1 cellular context compared by ENCODE assay signal in the genomic region with DNA sequence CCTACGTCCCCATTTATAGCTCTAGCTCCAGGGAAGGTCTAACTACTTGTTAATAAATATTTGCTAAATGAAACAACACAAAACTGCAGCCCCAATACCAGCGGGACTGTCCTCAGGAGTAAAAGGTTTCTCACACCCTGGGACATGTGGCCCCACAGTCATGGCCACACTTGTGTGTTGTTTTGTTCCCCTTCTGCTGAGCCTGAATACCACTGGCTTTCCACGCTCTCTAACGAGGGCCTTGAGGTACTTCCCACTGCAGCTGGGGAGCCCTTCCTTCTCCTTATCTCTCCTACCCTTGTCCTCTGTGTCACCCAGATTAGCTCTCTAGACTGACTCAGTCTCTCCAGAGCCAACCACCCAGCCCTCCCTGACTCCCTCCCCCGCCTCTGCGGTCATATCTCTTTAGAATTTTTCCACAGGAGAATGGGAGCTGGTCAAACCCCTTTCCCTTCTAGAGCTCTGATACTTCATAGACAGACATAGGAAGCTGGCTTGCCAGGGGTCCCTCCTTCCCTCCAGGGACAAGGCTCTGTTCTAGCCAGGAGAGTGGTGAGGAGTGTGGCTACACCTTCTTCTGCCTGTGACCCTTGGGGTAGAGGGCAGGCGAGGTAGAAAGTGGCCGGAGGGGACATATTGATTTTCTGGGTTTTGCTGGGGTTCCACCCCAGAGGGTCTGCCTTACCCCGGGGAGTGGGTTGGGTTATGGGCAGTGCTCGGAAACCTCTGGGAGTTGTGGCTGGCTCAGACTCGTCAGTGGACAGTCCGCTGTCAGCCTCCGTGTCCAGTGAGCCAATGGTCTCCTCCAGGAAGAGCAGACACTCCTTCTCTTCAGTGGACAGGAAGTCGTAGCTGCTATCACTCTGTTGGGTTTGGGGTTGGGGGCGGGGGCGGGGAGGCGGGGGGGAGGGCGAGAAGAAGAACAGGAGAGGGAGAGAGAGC.
TF ChIP-seq lines count a peak whose summit lies in the region.

No MANE protein-coding gene starts in this region.

TF ChIP-seq in K562, 482 proteins besides CTCF, POLR2A, EP300 and RAD21 (continued from another document and continues in another):
- TF ChIP-seq ZBTB40 (IDR thresholded peaks at IDR 0.05) (no peak; the same call in 1 of the 2 replicates), ZBTB40 (CRISPR knock-in tag; IDR thresholded peaks at IDR 0.05) (no peak), CHD1 (IDR thresholded peaks at IDR 0.05; ENCODE audit: low read length) (peak; percentile 99), MEIS2 (IDR thresholded peaks at IDR 0.05; ENCODE audit: partially characterized antibody) (peak; percentile 69), CREB1 (IDR thresholded peaks at IDR 0.05) (peak; percentile 76), CREB1 (CRISPR knock-in tag; IDR thresholded peaks at IDR 0.05) (peak; percentile 37; the same call in 1 of the 2 replicates), NFRKB (IDR thresholded peaks at IDR 0.05; ENCODE audit: low read depth) (peak; percentile 96), SFPQ (IDR thresholded peaks at IDR 0.05; ENCODE audit: low read depth, low read length) (no peak), ZNF668 (CRISPR knock-in tag; IDR thresholded peaks at IDR 0.05) (peak; percentile 98), SP1 (CRISPR knock-in tag; IDR thresholded peaks at IDR 0.05) (peak; percentile 89), NKRF (IDR thresholded peaks at IDR 0.05; ENCODE audit: borderline replicate concordance) (peak; percentile 13; the same call in 1 of the 2 replicates), FIP1L1 (IDR thresholded peaks at IDR 0.05; ENCODE audit: low read depth, low read length, poor library complexity, severe bottlenecking) (no peak), PURB (CRISPR knock-in tag; IDR thresholded peaks at IDR 0.05; ENCODE audit: low read depth) (no peak), ZC3H4 (CRISPR knock-in tag; IDR thresholded peaks at IDR 0.05; ENCODE audit: borderline replicate concordance) (no peak; the same call in 1 of the 2 replicates), MLLT1 (IDR thresholded peaks at IDR 0.05) (peak; percentile 84 to 99), NFE2L1 (tag; IDR thresholded peaks at IDR 0.05; ENCODE audit: borderline replicate concordance, low read depth) (peak; percentile 62), ZNF140 (CRISPR knock-in tag; IDR thresholded peaks at IDR 0.05) (peak; percentile 91), ZNF75A (CRISPR knock-in tag; IDR thresholded peaks at IDR 0.05) (peak; percentile 81), GABPA (tag; conservative IDR thresholded peaks at IDR 0.05; ENCODE audit: low read depth) (peak; percentile 88), MIER1 (IDR thresholded peaks at IDR 0.05; ENCODE audit: low read depth) (peak; percentile 48), RFX5 (IDR thresholded peaks at IDR 0.05; ENCODE audit: low read depth, low read length) (no peak), MITF (IDR thresholded peaks at IDR 0.05) (peak; percentile 77), DACH1 (IDR thresholded peaks at IDR 0.05; ENCODE audit: partially characterized antibody) (peak; percentile 84), ZNF644 (tag; IDR thresholded peaks at IDR 0.05; ENCODE audit: low read depth) (peak; percentile 100), ZFP91 (CRISPR knock-in tag; IDR thresholded peaks at IDR 0.05) (0 out of 2 replicates have a peak, but pooled peaks have one; percentile 49), ZNF175 (CRISPR knock-in tag; IDR thresholded peaks at IDR 0.05; ENCODE audit: low read depth) (peak; percentile 99), RB1 (IDR thresholded peaks at IDR 0.05; ENCODE audit: low read depth) (peak; percentile 16), ZBTB8A (IDR thresholded peaks at IDR 0.05; ENCODE audit: partially characterized antibody) (no peak), BRCA1 (IDR thresholded peaks at IDR 0.05) (no peak), BRCA1 (CRISPR knock-in tag; IDR thresholded peaks at IDR 0.05) (no peak), ZNF699 (CRISPR knock-in tag; IDR thresholded peaks at IDR 0.05; ENCODE audit: insufficient replicate concordance) (peak; percentile 92), MTF1 (CRISPR knock-in tag; IDR thresholded peaks at IDR 0.05; ENCODE audit: borderline replicate concordance) (peak; percentile 94), SAFB2 (IDR thresholded peaks at IDR 0.05; ENCODE audit: borderline replicate concordance, low read depth, low read length, severe bottlenecking) (no peak)
- TF ChIP-seq, protein P1, sequence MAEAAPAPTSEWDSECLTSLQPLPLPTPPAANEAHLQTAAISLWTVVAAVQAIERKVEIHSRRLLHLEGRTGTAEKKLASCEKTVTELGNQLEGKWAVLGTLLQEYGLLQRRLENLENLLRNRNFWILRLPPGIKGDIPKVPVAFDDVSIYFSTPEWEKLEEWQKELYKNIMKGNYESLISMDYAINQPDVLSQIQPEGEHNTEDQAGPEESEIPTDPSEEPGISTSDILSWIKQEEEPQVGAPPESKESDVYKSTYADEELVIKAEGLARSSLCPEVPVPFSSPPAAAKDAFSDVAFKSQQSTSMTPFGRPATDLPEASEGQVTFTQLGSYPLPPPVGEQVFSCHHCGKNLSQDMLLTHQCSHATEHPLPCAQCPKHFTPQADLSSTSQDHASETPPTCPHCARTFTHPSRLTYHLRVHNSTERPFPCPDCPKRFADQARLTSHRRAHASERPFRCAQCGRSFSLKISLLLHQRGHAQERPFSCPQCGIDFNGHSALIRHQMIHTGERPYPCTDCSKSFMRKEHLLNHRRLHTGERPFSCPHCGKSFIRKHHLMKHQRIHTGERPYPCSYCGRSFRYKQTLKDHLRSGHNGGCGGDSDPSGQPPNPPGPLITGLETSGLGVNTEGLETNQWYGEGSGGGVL (CRISPR knock-in tag; IDR thresholded peaks at IDR 0.05): peak; percentile 87
